1 cellular context compared by ENCODE assay signal in the genomic region with DNA sequence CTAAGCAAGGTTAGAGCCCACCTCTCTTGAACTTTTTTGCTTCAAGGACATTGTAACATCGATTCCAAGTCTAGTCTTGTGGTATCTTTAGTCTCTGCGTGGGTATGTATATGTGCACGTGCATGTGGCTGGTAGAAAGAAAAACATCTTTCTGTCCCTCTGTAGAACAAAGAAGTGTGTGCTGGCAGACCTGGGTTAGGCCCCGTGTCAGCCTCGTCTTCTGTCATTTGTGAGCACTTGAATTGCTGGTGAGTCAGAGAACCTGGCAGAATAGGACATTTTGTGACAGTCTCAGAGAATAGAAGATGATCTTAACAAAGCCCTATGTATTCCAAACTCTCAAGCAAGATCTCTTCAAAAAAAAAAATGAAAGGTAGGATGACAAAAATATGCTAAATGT.
TF ChIP-seq lines count a peak whose summit lies in the region.

No MANE protein-coding gene starts in this region.

TF ChIP-seq in GM23338, 12 proteins besides CTCF, POLR2A, EP300 and RAD21 (continued from another document):
- TF ChIP-seq ZNF462 (CRISPR knock-in tag; IDR thresholded peaks at IDR 0.05): no peak
- TF ChIP-seq, protein P1, sequence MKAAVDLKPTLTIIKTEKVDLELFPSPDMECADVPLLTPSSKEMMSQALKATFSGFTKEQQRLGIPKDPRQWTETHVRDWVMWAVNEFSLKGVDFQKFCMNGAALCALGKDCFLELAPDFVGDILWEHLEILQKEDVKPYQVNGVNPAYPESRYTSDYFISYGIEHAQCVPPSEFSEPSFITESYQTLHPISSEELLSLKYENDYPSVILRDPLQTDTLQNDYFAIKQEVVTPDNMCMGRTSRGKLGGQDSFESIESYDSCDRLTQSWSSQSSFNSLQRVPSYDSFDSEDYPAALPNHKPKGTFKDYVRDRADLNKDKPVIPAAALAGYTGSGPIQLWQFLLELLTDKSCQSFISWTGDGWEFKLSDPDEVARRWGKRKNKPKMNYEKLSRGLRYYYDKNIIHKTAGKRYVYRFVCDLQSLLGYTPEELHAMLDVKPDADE (IDR thresholded peaks at IDR 0.05): no peak
- TF ChIP-seq ZNF331 (CRISPR knock-in tag; IDR thresholded peaks at IDR 0.05; ENCODE audit: low read depth): no peak
TF ChIP-seq in GM23338: peak in this region for 0.
